In the genomic region with DNA sequence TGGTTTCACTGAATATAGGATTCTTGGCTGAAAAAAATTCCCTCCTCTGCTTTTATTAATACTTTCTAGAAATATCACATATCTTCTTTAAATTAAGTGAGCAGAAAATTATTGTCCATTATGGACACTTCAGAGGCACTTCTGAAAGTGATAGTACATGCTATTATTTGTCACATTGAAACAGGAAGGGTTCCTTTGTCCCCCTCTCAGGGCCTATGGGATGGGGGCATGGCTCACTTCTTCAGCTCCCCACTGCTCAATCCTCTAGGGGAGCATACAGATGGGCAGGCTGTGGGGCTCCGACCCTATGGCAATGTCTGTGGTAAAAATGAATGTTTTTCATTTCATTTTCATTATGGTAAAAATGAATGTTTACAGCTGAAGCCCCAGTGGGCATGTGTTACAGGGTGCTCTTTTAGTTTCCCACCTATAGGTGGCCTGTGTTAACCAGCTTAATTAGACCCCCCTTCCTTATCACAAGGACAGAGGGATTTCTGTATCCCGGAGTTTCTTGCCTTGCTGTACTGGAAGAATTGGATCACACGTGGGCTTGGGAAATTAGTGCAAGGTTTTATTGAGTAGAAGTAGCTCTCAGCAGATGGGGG, we compare ENCODE assay signal across 28 cellular contexts.
DNase-seq lines count a peak whose midpoint lies in the region; ATAC-seq and TF ChIP-seq lines count a peak whose summit lies in the region.
"Had no signal": no experiment of that assay in that cellular context is flagged by ENCODE, and none has a peak within 500 bp of the region (broad histone marks: within the 10 kb centered on the region; RNA-seq: fewer than 3 reads in every experiment).

No MANE protein-coding gene starts in this region.

- H3K36me3 ChIP-seq in DND-41 (ENCODE audit: insufficient read depth, low read length) = no peaks in the 10 kb centered on the region
- H3K36me3 ChIP-seq: gastrocnemius medialis, pancreas, right atrium auricular region, spleen had no signal

- no peaks in the 10 kb centered on the region for H3K9me3 ChIP-seq in DND-41 (ENCODE audit: insufficient read depth, low read length, severe bottlenecking)
- H3K9me3 ChIP-seq: gastrocnemius medialis, pancreas, right atrium auricular region, spleen had no signal

- peaks cover 4% of the 10 kb centered on the region for H3K4me1 Mint-ChIP-seq in endothelial cell (ENCODE audit: unreplicated experiment)
- H3K4me1 Mint-ChIP-seq: activated naive CD4-positive, alpha-beta T cell treated with anti-CD3 and anti-CD28 coated beads, Interleukin-2, amount 50 U/mL, for 24 hours; stimulated activated memory B cell treated with anti-CD40 and anti-IgM and Interleukin-4, amounts not matched to agents 10 μg/mL and 1 μg/mL and 100 μg/mL, for 72 hours had no signal

- H3K27me3 Mint-ChIP-seq in endothelial cell (ENCODE audit: unreplicated experiment) = no peaks in the 10 kb centered on the region
- H3K27me3 Mint-ChIP-seq: activated naive CD4-positive, alpha-beta T cell treated with anti-CD3 and anti-CD28 coated beads, Interleukin-2, amount 50 U/mL, for 24 hours; natural killer cell treated with Interleukin-12 subunit alpha and Interleukin-12 subunit beta and Interleukin-15 and Interleukin-18, amount 100 ng/mL, for 72 hours; stimulated activated memory B cell treated with anti-CD40 and anti-IgM and Interleukin-4, amounts not matched to agents 10 μg/mL and 1 μg/mL and 100 μg/mL, for 72 hours had no signal

- no peak overlapping the region for H3K4me3 ChIP-seq in DND-41 (ENCODE audit: low read depth in 1 of 2, low read length in 2 of 2)
- H3K4me3 ChIP-seq: gastrocnemius medialis, pancreas, right atrium auricular region, spleen had no signal

- H2AFZ ChIP-seq in DND-41 (ENCODE audit: low read depth, low read length) = no peak overlapping the region

- no peak overlapping the region for H3K9ac ChIP-seq in DND-41 (ENCODE audit: low read depth, low read length)

- ATAC-seq in DND-41 (ENCODE audit: insufficient read depth, low read depth) (no peak), GM19463 (IDR thresholded peaks at IDR 0.05; ENCODE audit: unreplicated experiment) (peak; percentile 76), HG02759 (IDR thresholded peaks at IDR 0.05; ENCODE audit: unreplicated experiment) (no peak), GM21526 (IDR thresholded peaks at IDR 0.05; ENCODE audit: low FRiP score, unreplicated experiment) (no peak)
- ATAC-seq: esophagus mucosa; gastrocnemius medialis; natural killer cell treated with Interleukin-12 subunit alpha and Interleukin-12 subunit beta and Interleukin-15 and Interleukin-18, amount 100 ng/mL, for 72 hours; pancreas; stimulated activated memory B cell treated with anti-CD40 and anti-IgM and Interleukin-4, amounts not matched to agents 10 μg/mL and 1 μg/mL and 100 μg/mL, for 72 hours had no signal

- no peaks in the 10 kb centered on the region for H3K4me1 ChIP-seq in DND-41 (ENCODE audit: insufficient read depth, low read length)
- H3K4me1 ChIP-seq: gastrocnemius medialis, pancreas, right atrium auricular region, spleen had no signal

- no peaks in the 10 kb centered on the region for H3K36me3 Mint-ChIP-seq in endothelial cell (ENCODE audit: low read depth, unreplicated experiment)
- H3K36me3 Mint-ChIP-seq: activated naive CD4-positive, alpha-beta T cell treated with anti-CD3 and anti-CD28 coated beads, Interleukin-2, amount 50 U/mL, for 24 hours; stimulated activated memory B cell treated with anti-CD40 and anti-IgM and Interleukin-4, amounts not matched to agents 10 μg/mL and 1 μg/mL and 100 μg/mL, for 72 hours had no signal

- H3K4me2 ChIP-seq in DND-41 (ENCODE audit: insufficient read depth, low read length) = no peak overlapping the region

- DNase-seq in DND-41 (no peak), NCI-H69 (lab: John Stamatoyannopoulos, UW) (peak; percentile 38), endothelial cell (ENCODE audit: low spot score) (no peak), SIG-M5 treated with dmso at 0.1 percent for 504 hours (lab: John Stamatoyannopoulos, UW; ENCODE audit: unreplicated experiment) (no peak), EL (no peak)
- DNase-seq: ACHN; activated CD4-positive, alpha-beta T cell treated with anti-CD3 and anti-CD28 coated beads, Interleukin-2, amount 50 U/mL, for 1 hour; effector memory CD4-positive, alpha-beta T cell; gastrocnemius medialis; IMR-90; islet precursor cell; NCI-H1417; NCI-H510A; spleen; stimulated activated CD4-positive, alpha-beta T cell treated with anti-CD3 and anti-CD28 coated beads, Interleukin-4, amount 100 ng/mL, for 1 hour had no signal

- H3K27ac ChIP-seq in DND-41 (ENCODE audit: low read length) = no peak overlapping the region
- H3K27ac ChIP-seq: gastrocnemius medialis, pancreas, right atrium auricular region, RWPE1, spleen, VCaP had no signal

- no peak overlapping the region for H3K4me3 Mint-ChIP-seq in endothelial cell (ENCODE audit: unreplicated experiment)
- H3K4me3 Mint-ChIP-seq: activated naive CD4-positive, alpha-beta T cell treated with anti-CD3 and anti-CD28 coated beads, Interleukin-2, amount 50 U/mL, for 24 hours; activated T-helper 1 cell treated with anti-CD3 and anti-CD28 coated beads, Interleukin-12 subunit alpha, Interleukin-12 subunit beta, Interleukin-2, Interleukin-4 antibody, amounts not matched to agents 30 ng/mL and 10 ng/mL and 1 ng/mL, durations not matched to agents 14 hours and 24 hours and 36 hours; natural killer cell treated with Interleukin-12 subunit alpha and Interleukin-12 subunit beta and Interleukin-15 and Interleukin-18, amount 100 ng/mL, for 72 hours; stimulated activated memory B cell treated with anti-CD40 and anti-IgM and Interleukin-4, amounts not matched to agents 10 μg/mL and 1 μg/mL and 100 μg/mL, for 72 hours; T-helper 2 cell treated with Interferon-gamma antibody and Interleukin-4, amounts not matched to agents 5 μg/mL and 100 μg/mL, for 36 hours had no signal

- H3K79me2 ChIP-seq in DND-41 (ENCODE audit: insufficient read depth, low read length) = no peaks in the 10 kb centered on the region

- TF ChIP-seq CTCF in DND-41 (IDR thresholded peaks at IDR 0.05; ENCODE audit: borderline replicate concordance, extremely low read depth, low read length, poor library complexity, severe bottlenecking) (peak; percentile 10), endothelial cell (IDR thresholded peaks at IDR 0.05; ENCODE audit: unreplicated experiment) (peak; percentile 43)

- no peak overlapping the region for H3K27ac Mint-ChIP-seq in endothelial cell (ENCODE audit: unreplicated experiment)
- H3K27ac Mint-ChIP-seq: activated naive CD4-positive, alpha-beta T cell treated with anti-CD3 and anti-CD28 coated beads, Interleukin-2, amount 50 U/mL, for 24 hours; activated T-helper 1 cell treated with anti-CD3 and anti-CD28 coated beads, Interleukin-12 subunit alpha, Interleukin-12 subunit beta, Interleukin-2, Interleukin-4 antibody, amounts not matched to agents 30 ng/mL and 10 ng/mL and 1 ng/mL, durations not matched to agents 14 hours and 24 hours and 36 hours; natural killer cell treated with Interleukin-12 subunit alpha and Interleukin-12 subunit beta and Interleukin-15 and Interleukin-18, amount 100 ng/mL, for 72 hours; stimulated activated memory B cell treated with anti-CD40 and anti-IgM and Interleukin-4, amounts not matched to agents 10 μg/mL and 1 μg/mL and 100 μg/mL, for 72 hours; T-helper 2 cell treated with Interferon-gamma antibody and Interleukin-4, amounts not matched to agents 5 μg/mL and 100 μg/mL, for 36 hours had no signal

- H3K27me3 ChIP-seq in DND-41 (ENCODE audit: insufficient read depth, low read length, poor library complexity) = no peaks in the 10 kb centered on the region
- H3K27me3 ChIP-seq: gastrocnemius medialis, pancreas, right atrium auricular region, spleen had no signal

- no peaks in the 10 kb centered on the region for H4K20me1 ChIP-seq in DND-41 (ENCODE audit: insufficient read depth, low read length)

- H3K9me3 Mint-ChIP-seq in endothelial cell (ENCODE audit: unreplicated experiment) = no peaks in the 10 kb centered on the region
- H3K9me3 Mint-ChIP-seq: activated naive CD4-positive, alpha-beta T cell treated with anti-CD3 and anti-CD28 coated beads, Interleukin-2, amount 50 U/mL, for 24 hours; activated T-helper 1 cell treated with anti-CD3 and anti-CD28 coated beads, Interleukin-12 subunit alpha, Interleukin-12 subunit beta, Interleukin-2, Interleukin-4 antibody, amounts not matched to agents 30 ng/mL and 10 ng/mL and 1 ng/mL, durations not matched to agents 14 hours and 24 hours and 36 hours; stimulated activated memory B cell treated with anti-CD40 and anti-IgM and Interleukin-4, amounts not matched to agents 10 μg/mL and 1 μg/mL and 100 μg/mL, for 72 hours; T-helper 2 cell treated with Interferon-gamma antibody and Interleukin-4, amounts not matched to agents 5 μg/mL and 100 μg/mL, for 36 hours had no signal
